ENCODE assay signal across 16 cellular contexts in genomic region chr16:9302102-9302501, GRCh38.
DNase-seq lines count a peak whose midpoint lies in the region; ATAC-seq, FAIRE-seq and TF ChIP-seq lines count a peak whose summit lies in the region.
"Had no signal": no experiment of that assay in that cellular context is flagged by ENCODE, and none has a peak within 500 bp of the region (broad histone marks: within the 10 kb centered on the region; RNA-seq: fewer than 3 reads in every experiment).

No MANE protein-coding gene starts in this region.

- H3K4me1 ChIP-seq in BLaER1 (peaks cover 15% of the 10 kb centered on the region), body of pancreas (peaks cover 9% of the 10 kb centered on the region), small intestine (ENCODE audit: control insufficient read depth in 2 of 2, insufficient read depth in 1 of 2, low read depth in 1 of 2, low read length in 1 of 2) (no peaks in the 10 kb centered on the region), Karpas-422 (ENCODE audit: low read length) (no peaks in the 10 kb centered on the region)

- DNase-seq in body of pancreas (peak; percentile 65 to 82 (median 67)), left lobe of liver (ENCODE audit: low spot score) (peak; percentile 55), small intestine (peak; percentile 39), DMS79 treated with DMSO at 0.1 percent for 48 hours (lab: John Stamatoyannopoulos, UW) (no peak), Karpas-422 (no peak)
- DNase-seq: ACHN; CD4-positive, alpha-beta memory T cell; DMS79; EL; GM23248; H7 had no signal

- no peak overlapping the region for H2AFZ ChIP-seq in Karpas-422 (ENCODE audit: low read length)
- H2AFZ ChIP-seq: GM23248 had no signal

- H3K9me2 ChIP-seq in Karpas-422 (replicated peaks; ENCODE audit: insufficient read depth, low read length), result no peaks in the 10 kb centered on the region

- FAIRE-seq in small intestine (lab: Jason Lieb, UNC), result no peak
- FAIRE-seq: G401.6, GM12891 had no signal

- H3K36me3 ChIP-seq in BLaER1, result no peaks in the 10 kb centered on the region
- H3K36me3 ChIP-seq in body of pancreas (replicated peaks in 1 of 2; ENCODE audit: insufficient read depth in 1 of 2, low read depth in 2 of 2), result no peaks in the 10 kb centered on the region
- no peaks in the 10 kb centered on the region for H3K36me3 ChIP-seq in small intestine (ENCODE audit: control insufficient read depth in 2 of 2, insufficient read depth in 2 of 2, low read length in 2 of 2)
- H3K36me3 ChIP-seq in Karpas-422 (ENCODE audit: insufficient read depth, low read length), result no peaks in the 10 kb centered on the region

- no peak overlapping the region for H3K4me3 ChIP-seq in BLaER1
- H3K4me3 ChIP-seq in body of pancreas, result no peak overlapping the region
- H3K4me3 ChIP-seq in small intestine (ENCODE audit: low read depth in 1 of 2, low read length in 2 of 2), result no peak overlapping the region
- no peak overlapping the region for H3K4me3 ChIP-seq in Karpas-422 (ENCODE audit: low read length)
- H3K4me3 ChIP-seq: GM23248 had no signal

- 8 to 21% methylated on average over 6 of the region's 6 CpGs for WGBS in body of pancreas, 2 donors
- WGBS in small intestine, 3 donors, result 32 to 56% (median 38%) methylated on average over 6 of the region's 6 CpGs

- H3K4me2 ChIP-seq in BLaER1 (peak overlapping the region; percentile 54), Karpas-422 (ENCODE audit: low read depth, low read length, poor library complexity, severe bottlenecking) (no peak overlapping the region)

- H3K27me3 ChIP-seq in BLaER1 (no peaks in the 10 kb centered on the region), body of pancreas (no peaks in the 10 kb centered on the region), small intestine (ENCODE audit: control insufficient read depth in 2 of 2, insufficient read depth in 2 of 2, low read length in 2 of 2) (no peaks in the 10 kb centered on the region), Karpas-422 (ENCODE audit: low read length) (no peaks in the 10 kb centered on the region)

- H4K20me1 ChIP-seq in BLaER1 (no peaks in the 10 kb centered on the region), Karpas-422 (ENCODE audit: insufficient read depth, low read depth, low read length) (no peaks in the 10 kb centered on the region)

- H3K27ac ChIP-seq in BLaER1 (no peak overlapping the region), body of pancreas (peak overlapping the region in 1 of 4 donors; percentile 7), small intestine (ENCODE audit: low read depth in 1 of 2, low read length in 1 of 2) (no peak overlapping the region), Karpas-422 (ENCODE audit: low read length) (no peak overlapping the region)
- H3K27ac ChIP-seq: C4-2B, GM23248 had no signal

- intact Hi-C loops in body of pancreas (cut with DNase I), result no loop called here

- H3K9me3 ChIP-seq in BLaER1, result peaks cover 3% of the 10 kb centered on the region; the same call in 1 of the 2 replicates
- H3K9me3 ChIP-seq in body of pancreas, result no peaks in the 10 kb centered on the region
- H3K9me3 ChIP-seq in small intestine (ENCODE audit: control insufficient read depth, low read depth), result no peaks in the 10 kb centered on the region
- H3K9me3 ChIP-seq in Karpas-422 (ENCODE audit: low read length), result no peaks in the 10 kb centered on the region

- no peak for TF ChIP-seq CTCF in body of pancreas (IDR thresholded peaks at IDR 0.05)

- no peaks in the 10 kb centered on the region for H3K79me2 ChIP-seq in Karpas-422 (ENCODE audit: low read length)

- H3K9ac ChIP-seq in BLaER1, result no peak overlapping the region
- H3K9ac ChIP-seq in Karpas-422 (ENCODE audit: low read length), result no peak overlapping the region
- H3K9ac ChIP-seq: GM23248 had no signal

- ATAC-seq in body of pancreas (peak; percentile 66), left lobe of liver (peak; percentile 60), HG03521 (IDR thresholded peaks at IDR 0.05; ENCODE audit: unreplicated experiment) (no peak)

- TF ChIP-seq POLR2A in body of pancreas (IDR thresholded peaks at IDR 0.05), result no peak

Comparison
In these comparisons a context has a peak if more than half of its experiments do, and no peak if none do; other contexts are left out.
1. DNase-seq: peak in body of pancreas (4 of 4), left lobe of liver (single experiment) and small intestine (single experiment); none in DMS79 treated with DMSO at 0.1 percent for 48 hours (single experiment) and Karpas-422 (single experiment).